Comparison of ENCODE assay signal across 8 cellular contexts in the genomic region with DNA sequence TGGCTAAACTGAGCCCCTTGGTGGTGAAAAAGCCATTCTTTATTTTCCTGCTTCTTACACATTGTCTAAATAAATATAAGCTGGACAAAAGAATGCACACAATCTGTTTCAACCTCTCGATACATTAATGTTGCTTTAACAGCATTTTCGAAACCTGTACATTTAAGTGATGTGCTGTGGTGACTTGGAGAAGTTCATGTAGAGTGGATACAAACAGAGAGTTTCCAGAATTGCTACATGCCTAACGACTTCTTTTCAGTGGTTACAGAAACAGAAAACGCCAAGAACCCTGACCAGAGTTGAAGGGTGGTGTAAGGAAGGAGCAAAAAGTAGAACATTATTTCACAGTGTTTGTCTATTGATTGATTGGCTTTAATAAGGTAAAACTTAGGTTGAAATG.
"Had no signal": no experiment of that assay in that cellular context is flagged by ENCODE, and none has a peak within 500 bp of the region (broad histone marks: within the 10 kb centered on the region; RNA-seq: fewer than 3 reads in every experiment).

No MANE protein-coding gene starts in this region.

- H3K27ac ChIP-seq: GM23248 had no signal

- H3K36me3 ChIP-seq: HAP-1 had no signal

- H3K4me1 ChIP-seq: HAP-1 had no signal

- H3K4me3 ChIP-seq: GM23248, HAP-1, K562 had no signal

- DNase-seq: GM23248, GOT3, H7, HFFc6, IMR-90 had no signal

- ATAC-seq: HCT116, K562 had no signal

- H3K4me3 Mint-ChIP-seq: HFFc6 had no signal

- H3K9ac ChIP-seq: GM23248 had no signal

- H2AFZ ChIP-seq: GM23248 had no signal

- H3K27ac Mint-ChIP-seq: HFFc6 had no signal
